In genomic region chr15:51844747-51845426, GRCh38 we compare ENCODE assay signal across 15 cellular contexts. TPM values are rescaled to one million over a fixed set of nuclear protein-coding genes. Genes with fewer than 3 reads are reported as not detected.
A peak's percentile ranks its signal among the peaks of the same experiment; 100 is the strongest.
DNase-seq lines count a peak whose midpoint lies in the region; ATAC-seq and TF ChIP-seq lines count a peak whose summit lies in the region.
"Had no signal": no experiment of that assay in that cellular context is flagged by ENCODE, and none has a peak within 500 bp of the region (broad histone marks: within the 10 kb centered on the region; RNA-seq: fewer than 3 reads in every experiment).

No MANE protein-coding gene starts in this region.

- CTCF ChIA-PET in A673 (lab: Charles Lee) (no interaction called here), HEK293 (lab: Yijun Ruan, JAX) (interaction anchor here (0.5 to 1.6 kb wide), 3 partner anchors 11 to 69 kb away, joined by 3 to 4 read pairs (median 3); no protein-coding TSS in a partner anchor)
- CTCF ChIA-PET in naive thymus-derived CD4-positive, alpha-beta T cell (lab: Charles Lee), result interaction anchor here (1.1 kb wide), 1 partner anchor 43 kb away, joined by 3 read pairs; no protein-coding TSS in a partner anchor

- BruUV-seq in A673 (replicated peaks; lab: Mats Ljungman, UMichigan), result no TSS peak

- DNase-seq in A673 (ENCODE audit: low spot score) (no peak), cerebellar cortex (ENCODE audit: low spot score) (peak; percentile 22), HCEC 1CT (no peak), SW480 (ENCODE audit: low spot score) (no peak), ACHN (no peak)
- DNase-seq in naive thymus-derived CD4-positive, alpha-beta T cell, result no peak
- DNase-seq: BE2C; effector memory CD8-positive, alpha-beta T cell; GF-D8; NCI-H1092 had no signal

- H3K4me1 ChIP-seq in A673 (ENCODE audit: insufficient read depth, low read length, poor library complexity, severe bottlenecking) (peaks cover 84% of the 10 kb centered on the region), HEK293 (ENCODE audit: control insufficient read depth, insufficient read depth, low read length) (peaks cover 33% of the 10 kb centered on the region)
- peaks cover 25 to 45% of the 10 kb centered on the region in 2 donors for H3K4me1 ChIP-seq in naive thymus-derived CD4-positive, alpha-beta T cell (ENCODE audit: control insufficient read depth in 2 of 2, insufficient read depth in 2 of 2, low read length in 2 of 2)

- no peaks in the 10 kb centered on the region for H3K27me3 ChIP-seq in A673 (replicated peaks; ENCODE audit: insufficient read depth, low read depth, low read length, poor library complexity)
- H3K27me3 ChIP-seq in naive thymus-derived CD4-positive, alpha-beta T cell (ENCODE audit: control insufficient read depth in 2 of 2, insufficient read depth in 2 of 2, low read length in 2 of 2), result no peaks in the 10 kb centered on the region
- H3K27me3 ChIP-seq: ascending aorta, BE2C had no signal

- H3K36me3 Mint-ChIP-seq in naive thymus-derived CD4-positive, alpha-beta T cell, result peaks cover 0 to 8% (median 3%) of the 10 kb centered on the region in 5 donors

- H3K36me3 ChIP-seq in A673 (ENCODE audit: insufficient read depth, low read length, poor library complexity, severe bottlenecking) (no peaks in the 10 kb centered on the region), HEK293 (ENCODE audit: control insufficient read depth in 2 of 2, insufficient read depth in 1 of 2, low read length in 2 of 2) (no peaks in the 10 kb centered on the region)
- H3K36me3 ChIP-seq in naive thymus-derived CD4-positive, alpha-beta T cell (ENCODE audit: control insufficient read depth in 2 of 3, insufficient read depth in 3 of 3, low read length in 3 of 3), result no peaks in the 10 kb centered on the region
- H3K36me3 ChIP-seq: ascending aorta, BE2C, HAP-1 had no signal

- POLR2A ChIA-PET in A673 (lab: Charles Lee; ENCODE audit: low non-redundant PET) (no interaction called here), HEK293 (lab: Yijun Ruan, JAX) (interaction anchor here (0.8 kb wide), 1 partner anchor 15 kb away, joined by 3 read pairs; no protein-coding TSS in a partner anchor)
- POLR2A ChIA-PET in naive thymus-derived CD4-positive, alpha-beta T cell (lab: Charles Lee), result interaction anchor here (0.6 to 1.8 kb wide), 3 partner anchors 15 to 335 kb away, joined by 3 to 7 read pairs (median 4); partner anchors contain the start of gene TMOD3

- peak overlapping the region in 5 of 10 donors; percentile 3 to 27 (median 18) for H3K4me3 Mint-ChIP-seq in naive thymus-derived CD4-positive, alpha-beta T cell
- H3K4me3 Mint-ChIP-seq: effector memory CD8-positive, alpha-beta T cell had no signal

- no peaks in the 10 kb centered on the region for H3K27me3 Mint-ChIP-seq in naive thymus-derived CD4-positive, alpha-beta T cell
- H3K27me3 Mint-ChIP-seq: effector memory CD8-positive, alpha-beta T cell had no signal

- H3K9me3 ChIP-seq in A673 (ENCODE audit: low read depth, low read length, poor library complexity, severe bottlenecking) (no peaks in the 10 kb centered on the region), HEK293 (ENCODE audit: control insufficient read depth, insufficient read depth, low read depth, low read length) (no peaks in the 10 kb centered on the region)
- no peaks in the 10 kb centered on the region for H3K9me3 ChIP-seq in naive thymus-derived CD4-positive, alpha-beta T cell (ENCODE audit: control insufficient read depth in 2 of 3, low read length in 3 of 3)
- H3K9me3 ChIP-seq: ascending aorta, BE2C, HAP-1 had no signal

- no peak for ATAC-seq in naive thymus-derived CD4-positive, alpha-beta T cell
- no peak for ATAC-seq in HG02852 (IDR thresholded peaks at IDR 0.05; ENCODE audit: unreplicated experiment)
- ATAC-seq: effector memory CD8-positive, alpha-beta T cell; Right ventricle myocardium inferior had no signal

- no peaks in the 10 kb centered on the region for H3K9me3 Mint-ChIP-seq in naive thymus-derived CD4-positive, alpha-beta T cell
- H3K9me3 Mint-ChIP-seq: effector memory CD8-positive, alpha-beta T cell had no signal

- peak overlapping the region; percentile 79 for H3K27ac ChIP-seq in A673 (ENCODE audit: low read depth, low read length, poor library complexity, severe bottlenecking)
- no peak overlapping the region for H3K27ac ChIP-seq in HEK293 (ENCODE audit: extremely low read depth, low read depth, low read length)
- H3K27ac ChIP-seq in naive thymus-derived CD4-positive, alpha-beta T cell (ENCODE audit: low read depth, low read length), result no peak overlapping the region

- intact Hi-C loops in A673 (cut with micrococcal nuclease; ENCODE audit: unreplicated experiment), result no loop called here
- intact Hi-C loops in naive thymus-derived CD4-positive, alpha-beta T cell (cut with micrococcal nuclease), result no loop called here

- H3K27ac Mint-ChIP-seq in naive thymus-derived CD4-positive, alpha-beta T cell, result peak overlapping the region in 5 of 9 donors; percentile 17 to 76 (median 23)

- in situ Hi-C loops in ACHN (cut with HindIII; ENCODE audit: low pct_ligation_motif_present, low pct_unique_long_range_greater_than_20kb, low sequenced_read_pairs), result no loop called here

- H3K4me3 ChIP-seq in A673 (ENCODE audit: low read depth, low read length, poor library complexity, severe bottlenecking) (no peak overlapping the region), HEK293 (ENCODE audit: low read depth, low read length) (no peak overlapping the region)
- no peak overlapping the region for H3K4me3 ChIP-seq in naive thymus-derived CD4-positive, alpha-beta T cell (ENCODE audit: low read length)
- H3K4me3 ChIP-seq: ascending aorta, HAP-1 had no signal

- peaks cover 48 to 98% (median 83%) of the 10 kb centered on the region in 7 donors for H3K4me1 Mint-ChIP-seq in naive thymus-derived CD4-positive, alpha-beta T cell

- TF ChIP-seq CTCF in A673 (conservative IDR thresholded peaks at IDR 0.05; ENCODE audit: low read depth, low read length) (no peak), HEK293 (tag by site-specific recombination; IDR thresholded peaks at IDR 0.05) (no peak)

TF ChIP-seq in HEK293, 187 proteins besides CTCF, POLR2A, EP300 and RAD21:
- TF ChIP-seq ZNF701 (tag by site-specific recombination; IDR thresholded peaks at IDR 0.05) (no peak), PRDM10 (tag by site-specific recombination; IDR thresholded peaks at IDR 0.05) (0 out of 2 replicates have a peak, but pooled peaks have one; percentile 15), SCRT2 (tag by site-specific recombination; IDR thresholded peaks at IDR 0.05) (no peak)
- TF ChIP-seq, protein P1, sequence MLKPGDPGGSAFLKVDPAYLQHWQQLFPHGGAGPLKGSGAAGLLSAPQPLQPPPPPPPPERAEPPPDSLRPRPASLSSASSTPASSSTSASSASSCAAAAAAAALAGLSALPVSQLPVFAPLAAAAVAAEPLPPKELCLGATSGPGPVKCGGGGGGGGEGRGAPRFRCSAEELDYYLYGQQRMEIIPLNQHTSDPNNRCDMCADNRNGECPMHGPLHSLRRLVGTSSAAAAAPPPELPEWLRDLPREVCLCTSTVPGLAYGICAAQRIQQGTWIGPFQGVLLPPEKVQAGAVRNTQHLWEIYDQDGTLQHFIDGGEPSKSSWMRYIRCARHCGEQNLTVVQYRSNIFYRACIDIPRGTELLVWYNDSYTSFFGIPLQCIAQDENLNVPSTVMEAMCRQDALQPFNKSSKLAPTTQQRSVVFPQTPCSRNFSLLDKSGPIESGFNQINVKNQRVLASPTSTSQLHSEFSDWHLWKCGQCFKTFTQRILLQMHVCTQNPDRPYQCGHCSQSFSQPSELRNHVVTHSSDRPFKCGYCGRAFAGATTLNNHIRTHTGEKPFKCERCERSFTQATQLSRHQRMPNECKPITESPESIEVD (tag by site-specific recombination; IDR thresholded peaks at IDR 0.05), result peak; percentile 57; the same call in 1 of the 2 replicates
TF ChIP-seq in HEK293: peak in this region for 2.

RNA-seq across cellular contexts. Expression of gene TMOD3, which starts 15.4 kb away (rescaled TPM):
- total RNA-seq in A673 (2021), result 66.6 and 70.2 TPM in 2 replicates
- total RNA-seq in naive thymus-derived CD4-positive, alpha-beta T cell, result 10 to 100 TPM; 46.5 to 75.9 (median 50.4) TPM
- 10 to 100 TPM; 25.5 to 25.6 TPM for polyA plus RNA-seq in naive thymus-derived CD4-positive, alpha-beta T cell
